Comparison of ENCODE assay signal across 1 cellular context in genomic region chr10:89347706-89348457, GRCh38.
TF ChIP-seq lines count a peak whose summit lies in the region.

No MANE protein-coding gene starts in this region.

TF ChIP-seq in GM12878, 131 proteins besides CTCF, POLR2A, EP300 and RAD21 (continued from another document and continues in another):
- TF ChIP-seq CUX1 (IDR thresholded peaks at IDR 0.05; ENCODE audit: insufficient replicate concordance, low read depth, low read length) (peak; percentile 73), SUPT20H (IDR thresholded peaks at IDR 0.05; ENCODE audit: borderline replicate concordance, control insufficient read depth, low read depth, low read length) (no peak), GABPA (IDR thresholded peaks at IDR 0.05; ENCODE audit: low read depth) (no peak), MTA3 (IDR thresholded peaks at IDR 0.05; ENCODE audit: borderline replicate concordance, low read length) (no peak), HDAC6 (IDR thresholded peaks at IDR 0.05; ENCODE audit: unreplicated experiment) (no peak), SMAD1 (IDR thresholded peaks at IDR 0.05; ENCODE audit: low read depth, partially characterized antibody) (no peak), SPI1 (IDR thresholded peaks at IDR 0.05; ENCODE audit: borderline replicate concordance, insufficient read depth, low read depth, low read length) (0 out of 2 replicates have a peak, but pooled peaks have one; percentile 39), IKZF1 (conservative IDR thresholded peaks at IDR 0.05) (peak; percentile 45; the same call in 1 of the 2 replicates), MXI1 (IDR thresholded peaks at IDR 0.05; ENCODE audit: low read depth, low read length) (no peak), NR2F1 (conservative IDR thresholded peaks at IDR 0.05) (no peak), ZBTB11 (CRISPR knock-in tag; IDR thresholded peaks at IDR 0.05) (no peak), PBX3 (IDR thresholded peaks at IDR 0.05; ENCODE audit: insufficient replicate concordance, low read depth, low read length) (no peak), JUNB (IDR thresholded peaks at IDR 0.05) (no peak), SKIL (IDR thresholded peaks at IDR 0.05; ENCODE audit: low read depth, poor library complexity, severe bottlenecking) (peak; percentile 64), GATAD2B (conservative IDR thresholded peaks at IDR 0.05; ENCODE audit: low read depth) (peak; percentile 54; the same call in 1 of the 2 replicates), BMI1 (IDR thresholded peaks at IDR 0.05; ENCODE audit: borderline replicate concordance) (no peak), LARP7 (IDR thresholded peaks at IDR 0.05) (no peak), REST (IDR thresholded peaks at IDR 0.05; ENCODE audit: low read depth, low read length) (no peak), BCL3 (IDR thresholded peaks at IDR 0.05; ENCODE audit: borderline replicate concordance, insufficient read depth, low read depth, low read length, poor library complexity, severe bottlenecking) (peak; percentile 63), ATF7 (IDR thresholded peaks at IDR 0.05; ENCODE audit: low read depth) (no peak), CBX3 (IDR thresholded peaks at IDR 0.05; ENCODE audit: borderline replicate concordance, low read depth) (no peak), YY1 (IDR thresholded peaks at IDR 0.05; ENCODE audit: low read depth, low read length) (no peak), ESRRA (IDR thresholded peaks at IDR 0.05; ENCODE audit: low read length) (no peak), RAD51 (IDR thresholded peaks at IDR 0.05) (no peak), ZSCAN29 (IDR thresholded peaks at IDR 0.05) (no peak), E2F8 (IDR thresholded peaks at IDR 0.05; ENCODE audit: low read depth, partially characterized antibody) (no peak), IRF5 (IDR thresholded peaks at IDR 0.05; ENCODE audit: borderline replicate concordance) (no peak), PAX8 (IDR thresholded peaks at IDR 0.05) (no peak), POU2F2 (IDR thresholded peaks at IDR 0.05; ENCODE audit: borderline replicate concordance, low read depth, low read length) (no peak), RELA (IDR thresholded peaks at IDR 0.05; ENCODE audit: borderline replicate concordance, partially characterized antibody) (no peak), NR2C2 (IDR thresholded peaks at IDR 0.05; ENCODE audit: borderline replicate concordance, control insufficient read depth, insufficient read length, low read depth) (no peak), TBL1XR1 (IDR thresholded peaks at IDR 0.05; ENCODE audit: low read depth, low read length) (0 out of 2 replicates have a peak, but pooled peaks have one; percentile 14), SMAD5 (IDR thresholded peaks at IDR 0.05; ENCODE audit: low read depth) (no peak), POLR2AphosphoS2 (IDR thresholded peaks at IDR 0.05; ENCODE audit: low read depth, low read length) (no peak), SRF (IDR thresholded peaks at IDR 0.05; ENCODE audit: low read depth in 2 of 2, low read length in 2 of 2) (no peak)
